ENCODE assay signal across 1 cellular context in the genomic region with DNA sequence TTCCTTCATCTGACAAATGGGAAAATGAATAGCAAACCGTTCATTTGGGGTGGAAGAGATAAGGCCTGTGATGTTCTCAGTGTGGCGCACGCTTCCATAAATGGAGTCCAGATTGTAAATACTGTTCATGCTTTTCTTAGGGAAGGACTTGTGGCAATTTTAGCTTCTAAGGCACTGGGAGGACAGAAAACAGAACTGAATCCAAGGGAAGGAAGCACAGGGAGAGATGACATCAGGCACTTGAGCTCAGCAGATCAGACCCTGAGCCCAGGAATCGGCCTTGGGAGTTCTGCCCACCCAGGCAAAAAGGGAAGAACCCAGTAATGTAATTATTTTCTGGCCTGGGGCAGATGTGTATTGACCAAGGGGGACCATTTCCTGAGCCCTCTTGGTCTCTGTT.
TF ChIP-seq lines count a peak whose summit lies in the region.

No MANE protein-coding gene starts in this region.

TF ChIP-seq in HepG2, 621 proteins besides CTCF, POLR2A, EP300 and RAD21:
- TF ChIP-seq, protein P1, sequence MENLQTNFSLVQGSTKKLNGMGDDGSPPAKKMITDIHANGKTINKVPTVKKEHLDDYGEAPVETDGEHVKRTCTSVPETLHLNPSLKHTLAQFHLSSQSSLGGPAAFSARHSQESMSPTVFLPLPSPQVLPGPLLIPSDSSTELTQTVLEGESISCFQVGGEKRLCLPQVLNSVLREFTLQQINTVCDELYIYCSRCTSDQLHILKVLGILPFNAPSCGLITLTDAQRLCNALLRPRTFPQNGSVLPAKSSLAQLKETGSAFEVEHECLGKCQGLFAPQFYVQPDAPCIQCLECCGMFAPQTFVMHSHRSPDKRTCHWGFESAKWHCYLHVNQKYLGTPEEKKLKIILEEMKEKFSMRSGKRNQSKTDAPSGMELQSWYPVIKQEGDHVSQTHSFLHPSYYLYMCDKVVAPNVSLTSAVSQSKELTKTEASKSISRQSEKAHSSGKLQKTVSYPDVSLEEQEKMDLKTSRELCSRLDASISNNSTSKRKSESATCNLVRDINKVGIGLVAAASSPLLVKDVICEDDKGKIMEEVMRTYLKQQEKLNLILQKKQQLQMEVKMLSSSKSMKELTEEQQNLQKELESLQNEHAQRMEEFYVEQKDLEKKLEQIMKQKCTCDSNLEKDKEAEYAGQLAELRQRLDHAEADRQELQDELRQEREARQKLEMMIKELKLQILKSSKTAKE (CRISPR knock-in tag; IDR thresholded peaks at IDR 0.05; ENCODE audit: borderline replicate concordance): no peak
- TF ChIP-seq TEAD3 (CRISPR knock-in tag; optimal IDR thresholded peaks at IDR 0.05; ENCODE audit: borderline replicate concordance): no peak
- TF ChIP-seq SCMH1 (CRISPR knock-in tag; IDR thresholded peaks at IDR 0.05; ENCODE audit: borderline replicate concordance): no peak
- TF ChIP-seq SALL1 (CRISPR knock-in tag; IDR thresholded peaks at IDR 0.05): no peak
- no peak for TF ChIP-seq FLYWCH1 (CRISPR knock-in tag; IDR thresholded peaks at IDR 0.05)
- no peak for TF ChIP-seq ZNF761 (CRISPR knock-in tag; conservative IDR thresholded peaks at IDR 0.05)
- TF ChIP-seq ZNF782 (CRISPR knock-in tag; IDR thresholded peaks at IDR 0.05; ENCODE audit: borderline replicate concordance): no peak
- no peak for TF ChIP-seq SOX5 (CRISPR knock-in tag; IDR thresholded peaks at IDR 0.05; ENCODE audit: borderline replicate concordance)
- no peak for TF ChIP-seq PAWR (CRISPR knock-in tag; IDR thresholded peaks at IDR 0.05; ENCODE audit: borderline replicate concordance)
- TF ChIP-seq ZNF878 (CRISPR knock-in tag; IDR thresholded peaks at IDR 0.05): no peak
- TF ChIP-seq, protein P2, sequence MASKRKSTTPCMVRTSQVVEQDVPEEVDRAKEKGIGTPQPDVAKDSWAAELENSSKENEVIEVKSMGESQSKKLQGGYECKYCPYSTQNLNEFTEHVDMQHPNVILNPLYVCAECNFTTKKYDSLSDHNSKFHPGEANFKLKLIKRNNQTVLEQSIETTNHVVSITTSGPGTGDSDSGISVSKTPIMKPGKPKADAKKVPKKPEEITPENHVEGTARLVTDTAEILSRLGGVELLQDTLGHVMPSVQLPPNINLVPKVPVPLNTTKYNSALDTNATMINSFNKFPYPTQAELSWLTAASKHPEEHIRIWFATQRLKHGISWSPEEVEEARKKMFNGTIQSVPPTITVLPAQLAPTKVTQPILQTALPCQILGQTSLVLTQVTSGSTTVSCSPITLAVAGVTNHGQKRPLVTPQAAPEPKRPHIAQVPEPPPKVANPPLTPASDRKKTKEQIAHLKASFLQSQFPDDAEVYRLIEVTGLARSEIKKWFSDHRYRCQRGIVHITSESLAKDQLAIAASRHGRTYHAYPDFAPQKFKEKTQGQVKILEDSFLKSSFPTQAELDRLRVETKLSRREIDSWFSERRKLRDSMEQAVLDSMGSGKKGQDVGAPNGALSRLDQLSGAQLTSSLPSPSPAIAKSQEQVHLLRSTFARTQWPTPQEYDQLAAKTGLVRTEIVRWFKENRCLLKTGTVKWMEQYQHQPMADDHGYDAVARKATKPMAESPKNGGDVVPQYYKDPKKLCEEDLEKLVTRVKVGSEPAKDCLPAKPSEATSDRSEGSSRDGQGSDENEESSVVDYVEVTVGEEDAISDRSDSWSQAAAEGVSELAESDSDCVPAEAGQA (IDR thresholded peaks at IDR 0.05; ENCODE audit: low read depth): no peak
- TF ChIP-seq, protein P2 (CRISPR knock-in tag; IDR thresholded peaks at IDR 0.05; ENCODE audit: borderline replicate concordance): no peak
